In the genomic region with DNA sequence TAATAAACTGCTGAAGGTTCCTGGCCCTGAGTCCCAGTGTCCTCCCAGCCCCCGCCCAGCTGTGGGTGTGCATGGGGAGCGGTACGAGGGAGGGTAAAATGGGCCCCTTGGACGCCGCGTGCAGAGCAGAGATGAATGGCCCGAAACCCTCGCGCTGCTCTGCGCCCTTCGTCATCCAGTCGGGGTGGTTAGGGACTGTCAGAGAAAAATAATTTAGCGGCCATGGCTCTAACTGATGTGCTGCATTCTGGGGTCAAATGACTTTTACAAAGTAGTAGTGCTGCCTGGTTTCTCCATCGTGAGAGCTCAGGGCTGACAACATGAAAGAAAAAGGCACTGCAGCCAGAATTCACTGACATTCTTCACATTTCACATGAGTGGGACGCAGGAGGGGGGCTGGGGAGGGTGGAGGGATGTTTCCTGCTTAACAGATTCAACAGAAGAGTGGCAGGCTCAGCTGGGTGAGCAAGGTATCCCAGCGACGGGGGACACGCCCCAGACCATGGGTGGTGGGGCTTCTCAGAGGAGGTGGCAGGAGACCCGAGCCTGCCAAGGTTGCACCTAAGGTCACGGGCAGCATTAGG, we compare ENCODE assay signal across 15 cellular contexts.
A peak's percentile ranks its signal among the peaks of the same experiment; 100 is the strongest.
DNase-seq lines count a peak whose midpoint lies in the region; ATAC-seq, FAIRE-seq and TF ChIP-seq lines count a peak whose summit lies in the region.
"Had no signal": no experiment of that assay in that cellular context is flagged by ENCODE, and none has a peak within 500 bp of the region (broad histone marks: within the 10 kb centered on the region; RNA-seq: fewer than 3 reads in every experiment).

No MANE protein-coding gene starts in this region.

- no peak overlapping the region for H2BK120ac ChIP-seq in trophoblast cell (ENCODE audit: insufficient read depth, low read length, poor library complexity)

- H2BK5ac ChIP-seq in trophoblast cell (ENCODE audit: low read depth, low read length, poor library complexity), result no peak overlapping the region

- H2BK12ac ChIP-seq in trophoblast cell (ENCODE audit: low read length), result no peak overlapping the region

- H3K9me3 Mint-ChIP-seq in astrocyte (ENCODE audit: unreplicated experiment), result no peaks in the 10 kb centered on the region
- H3K9me3 Mint-ChIP-seq: activated B cell treated with CpG ODN at 0.5 μM for 24 hours; effector memory CD8-positive, alpha-beta T cell; T-cell had no signal

- peak; percentile 73 for DNase-seq in DND-41
- no peak for DNase-seq in astrocyte (ENCODE audit: low read depth)
- peak; percentile 4 for DNase-seq in iris pigment epithelial cell (ENCODE audit: low read depth)
- no peak for DNase-seq in trophoblast cell
- DNase-seq in cerebellum (ENCODE audit: low spot score), result no peak
- DNase-seq in AG20443 (ENCODE audit: low spot score), result no peak
- DNase-seq: activated B cell treated with CpG ODN at 0.5 μM for 24 hours; Calu3; effector memory CD8-positive, alpha-beta T cell; NCI-H2081; NCI-H748 treated with DMSO at 0.1 percent for 48 hours; T-cell had no signal

- peaks cover 52% of the 10 kb centered on the region for H3K4me1 ChIP-seq in DND-41 (ENCODE audit: insufficient read depth, low read length)
- no peaks in the 10 kb centered on the region for H3K4me1 ChIP-seq in astrocyte (ENCODE audit: insufficient read depth, low read length)
- H3K4me1 ChIP-seq in trophoblast cell (ENCODE audit: control insufficient read depth in 1 of 2, insufficient read depth in 2 of 2, low read length in 2 of 2), result peaks cover 9 to 16% of the 10 kb centered on the region in 2 experiments

- H2AFZ ChIP-seq in DND-41 (ENCODE audit: low read depth, low read length) (no peak overlapping the region), astrocyte (ENCODE audit: low read depth, low read length) (no peak overlapping the region), trophoblast cell (ENCODE audit: insufficient read depth, low read length, poor library complexity) (no peak overlapping the region)

- peak overlapping the region; percentile 85 for H3K27ac Mint-ChIP-seq in astrocyte (ENCODE audit: unreplicated experiment)
- H3K27ac Mint-ChIP-seq: activated B cell treated with CpG ODN at 0.5 μM for 24 hours; effector memory CD8-positive, alpha-beta T cell; T-cell had no signal

- H3K4me3 ChIP-seq in DND-41 (ENCODE audit: low read depth in 1 of 2, low read length in 2 of 2) (no peak overlapping the region), astrocyte (ENCODE audit: insufficient read depth, low read depth, low read length) (no peak overlapping the region), trophoblast cell (ENCODE audit: low read depth, low read length) (no peak overlapping the region)

- H3K27me3 ChIP-seq in DND-41 (ENCODE audit: insufficient read depth, low read length, poor library complexity) (no peaks in the 10 kb centered on the region), astrocyte (ENCODE audit: insufficient read depth, low read length) (no peaks in the 10 kb centered on the region), trophoblast cell (ENCODE audit: insufficient read depth, low read length) (no peaks in the 10 kb centered on the region)

- no peak overlapping the region for H4K12ac ChIP-seq in trophoblast cell (ENCODE audit: low read depth, low read length)

- no peak overlapping the region for H3K4ac ChIP-seq in trophoblast cell (ENCODE audit: low read depth, low read length)

- H3K4me2 ChIP-seq in DND-41 (ENCODE audit: insufficient read depth, low read length) (no peak overlapping the region), astrocyte (ENCODE audit: low read length) (peak overlapping the region; percentile 46), trophoblast cell (ENCODE audit: low read length) (peak overlapping the region; percentile 19)

- no peak overlapping the region for H3K14ac ChIP-seq in trophoblast cell (ENCODE audit: low read length)

- H3K79me2 ChIP-seq in DND-41 (ENCODE audit: insufficient read depth, low read length) (no peaks in the 10 kb centered on the region), astrocyte (ENCODE audit: insufficient read depth, low read length) (no peaks in the 10 kb centered on the region), trophoblast cell (ENCODE audit: control insufficient read depth, insufficient read depth, low read length, poor library complexity) (no peaks in the 10 kb centered on the region)

- H4K20me1 ChIP-seq in DND-41 (ENCODE audit: insufficient read depth, low read length) (no peaks in the 10 kb centered on the region), astrocyte (ENCODE audit: insufficient read depth, low read length) (no peaks in the 10 kb centered on the region)

- peaks cover 11% of the 10 kb centered on the region for H3K27me3 Mint-ChIP-seq in astrocyte (ENCODE audit: low read depth, unreplicated experiment)

- no peak overlapping the region for H2AK5ac ChIP-seq in trophoblast cell (ENCODE audit: low read length)

- no peak for TF ChIP-seq CTCF in DND-41 (IDR thresholded peaks at IDR 0.05; ENCODE audit: borderline replicate concordance, extremely low read depth, low read length, poor library complexity, severe bottlenecking)
- TF ChIP-seq CTCF in astrocyte (IDR thresholded peaks at IDR 0.05; ENCODE audit: insufficient read depth, low read depth, low read length), result no peak

- peak overlapping the region; percentile 27 for H3K4me3 Mint-ChIP-seq in astrocyte (ENCODE audit: unreplicated experiment)
- H3K4me3 Mint-ChIP-seq: activated B cell treated with CpG ODN at 0.5 μM for 24 hours; effector memory CD8-positive, alpha-beta T cell had no signal

- ATAC-seq in DND-41 (ENCODE audit: insufficient read depth, low read depth) (peak; percentile 73), HG03135 (IDR thresholded peaks at IDR 0.05; ENCODE audit: unreplicated experiment) (no peak), HG03469 (IDR thresholded peaks at IDR 0.05; ENCODE audit: unreplicated experiment) (no peak)
- ATAC-seq: effector memory CD8-positive, alpha-beta T cell had no signal

- no peaks in the 10 kb centered on the region for H3K36me3 Mint-ChIP-seq in astrocyte (ENCODE audit: low read depth, unreplicated experiment)
- H3K36me3 Mint-ChIP-seq: T-cell had no signal

- 0 out of 2 replicates have a peak overlapping the region, but pooled peaks have one; percentile 70 for H3K27ac ChIP-seq in DND-41 (ENCODE audit: low read length)
- no peak overlapping the region for H3K27ac ChIP-seq in astrocyte (ENCODE audit: low read depth, low read length)
- H3K27ac ChIP-seq in trophoblast cell (ENCODE audit: low read depth, low read length), result peak overlapping the region; percentile 36

- no peak overlapping the region for H3K9ac ChIP-seq in DND-41 (ENCODE audit: low read depth, low read length)
- H3K9ac ChIP-seq in astrocyte (ENCODE audit: low read length), result no peak overlapping the region
- H3K9ac ChIP-seq in trophoblast cell (ENCODE audit: low read length), result no peak overlapping the region

- peaks cover 32% of the 10 kb centered on the region for H3K4me1 Mint-ChIP-seq in astrocyte (ENCODE audit: low read depth, unreplicated experiment)

- WGBS in trophoblast cell (ENCODE audit: extremely low coverage, insufficient coverage, insufficient read length), result no CpG with 5 or more reads among the region's 20 CpGs

- no peak overlapping the region for H3K23ac ChIP-seq in trophoblast cell (ENCODE audit: low read length)

- H4K91ac ChIP-seq in trophoblast cell (ENCODE audit: low read depth, low read length), result peak overlapping the region; percentile 27

- no peak for FAIRE-seq in astrocyte (lab: Jason Lieb, UNC)
- FAIRE-seq: HTR-8/SVneo had no signal

- H4K8ac ChIP-seq in trophoblast cell (ENCODE audit: low read depth, low read length), result peak overlapping the region; percentile 39

- peaks cover 4% of the 10 kb centered on the region for H3K79me1 ChIP-seq in trophoblast cell (ENCODE audit: low read length)

- H3K36me3 ChIP-seq in DND-41 (ENCODE audit: insufficient read depth, low read length) (no peaks in the 10 kb centered on the region), astrocyte (ENCODE audit: insufficient read depth, low read length) (no peaks in the 10 kb centered on the region), trophoblast cell (ENCODE audit: control insufficient read depth in 1 of 2, insufficient read depth in 2 of 2, low read length in 2 of 2) (no peaks in the 10 kb centered on the region)

- no peak overlapping the region for H3K18ac ChIP-seq in trophoblast cell (ENCODE audit: low read length)

- no peaks in the 10 kb centered on the region for H3K9me3 ChIP-seq in DND-41 (ENCODE audit: insufficient read depth, low read length, severe bottlenecking)
- no peaks in the 10 kb centered on the region for H3K9me3 ChIP-seq in astrocyte (ENCODE audit: insufficient read depth, low read depth, low read length)
- H3K9me3 ChIP-seq in trophoblast cell (ENCODE audit: insufficient read depth, low read depth, low read length), result peaks cover 2% of the 10 kb centered on the region

Comparison
In these comparisons a context has a peak if more than half of its experiments do, and no peak if none do; other contexts are left out.
1. DNase-seq: peak in DND-41 (single experiment) and iris pigment epithelial cell (single experiment); none in astrocyte (single experiment), trophoblast cell (0 of 2), cerebellum (single experiment) and AG20443 (single experiment).